Comparison of ENCODE assay signal across 8 cellular contexts in genomic region chr18:59084286-59084779, GRCh38.
DNase-seq lines count a peak whose midpoint lies in the region; ATAC-seq lines count a peak whose summit lies in the region.

No MANE protein-coding gene starts in this region.

- ATAC-seq in HG02973 (IDR thresholded peaks at IDR 0.05; ENCODE audit: unreplicated experiment), result peak; percentile 65
- ATAC-seq in central memory CD8-positive, alpha-beta T cell (replicated peaks; ENCODE audit: extremely low read depth, poor library complexity, severe bottlenecking), result peak; percentile 60
- ATAC-seq in HG03457 (IDR thresholded peaks at IDR 0.05; ENCODE audit: unreplicated experiment), result no peak

- peaks cover 61% of the 10 kb centered on the region for H3K27me3 Mint-ChIP-seq in central memory CD8-positive, alpha-beta T cell

- H3K36me3 Mint-ChIP-seq in central memory CD8-positive, alpha-beta T cell (ENCODE audit: insufficient read depth), result no peaks in the 10 kb centered on the region

- peaks cover 5% of the 10 kb centered on the region for H3K4me1 Mint-ChIP-seq in central memory CD8-positive, alpha-beta T cell

- DNase-seq in DMS153 treated with DMSO at 0.1 percent for 48 hours (lab: John Stamatoyannopoulos, UW; ENCODE audit: unreplicated experiment) (peak; percentile 96), NCI-H2227 (lab: John Stamatoyannopoulos, UW; ENCODE audit: unreplicated experiment) (peak; percentile 86), kidney glomerular epithelial cell (lab: John Stamatoyannopoulos, UW) (peak; percentile 75)
- DNase-seq in activated CD4-positive, CD25-positive, alpha-beta regulatory T cell treated with anti-CD3 and anti-CD28 coated beads, Interleukin-2, amount 50 U/mL, for 16 hours (ENCODE audit: low read depth, low spot score), result peak; percentile 35
- peak; percentile 31 to 34 for DNase-seq in central memory CD8-positive, alpha-beta T cell (ENCODE audit: low spot score in 2 of 2)
- peak; percentile 68 to 70 for DNase-seq in stimulated activated CD4-positive, alpha-beta T cell treated with anti-CD3 and anti-CD28 coated beads, Interleukin-2, amount 100 ng/mL, for 48 hours

- no peak overlapping the region for H3K4me3 Mint-ChIP-seq in central memory CD8-positive, alpha-beta T cell

- no peak overlapping the region for H3K27ac Mint-ChIP-seq in central memory CD8-positive, alpha-beta T cell (ENCODE audit: low read depth)

- no peaks in the 10 kb centered on the region for H3K9me3 Mint-ChIP-seq in central memory CD8-positive, alpha-beta T cell

Comparison
In these comparisons a context has a peak if more than half of its experiments do, and no peak if none do; other contexts are left out.
1. DNase-seq: peak in every context shown above with its lines; median percentile 96 in DMS153 treated with DMSO at 0.1 percent for 48 hours; 86 in NCI-H2227; 75 in kidney glomerular epithelial cell; 69 in stimulated activated CD4-positive, alpha-beta T cell treated with anti-CD3 and anti-CD28 coated beads, Interleukin-2, amount 100 ng/mL, for 48 hours; 35 in activated CD4-positive, CD25-positive, alpha-beta regulatory T cell treated with anti-CD3 and anti-CD28 coated beads, Interleukin-2, amount 50 U/mL, for 16 hours; 32 in central memory CD8-positive, alpha-beta T cell.